In the genomic region with DNA sequence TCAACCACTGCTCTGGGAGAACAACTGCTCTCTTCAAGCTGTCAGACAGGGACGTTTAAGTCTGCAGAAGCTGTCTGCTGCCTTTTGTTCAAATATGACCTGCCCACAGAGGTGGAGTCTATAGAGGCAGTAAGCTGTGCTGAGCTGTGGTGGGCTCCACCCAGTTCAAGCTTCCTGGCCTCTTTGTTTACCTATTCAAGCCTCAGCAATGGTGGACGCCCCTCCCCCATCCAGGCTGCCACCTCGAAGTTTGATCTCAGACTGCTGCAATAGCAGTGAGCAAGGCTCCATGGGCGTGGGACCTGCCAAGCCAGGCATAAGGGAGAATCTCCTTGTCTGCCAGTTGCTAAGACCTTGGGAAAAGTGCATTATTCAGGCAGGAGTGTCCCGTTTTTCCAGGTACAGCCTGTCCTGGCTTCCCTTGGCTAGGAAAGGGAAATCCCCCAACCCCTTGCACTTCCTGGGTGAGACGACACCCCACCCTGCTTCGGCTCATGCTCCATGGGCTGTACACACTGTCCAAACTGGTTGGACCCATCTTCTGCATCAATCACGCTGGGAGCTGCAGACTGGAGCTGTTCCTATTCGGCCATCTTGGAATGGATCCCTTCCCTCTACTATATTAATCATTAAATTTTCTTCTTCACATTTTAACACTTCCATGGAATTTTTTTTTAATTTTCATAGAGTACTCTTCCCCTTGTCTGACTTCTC, we compare ENCODE assay signal across 12 cellular contexts.
DNase-seq lines count a peak whose midpoint lies in the region; ATAC-seq and TF ChIP-seq lines count a peak whose summit lies in the region.
"Had no signal": no experiment of that assay in that cellular context is flagged by ENCODE, and none has a peak within 500 bp of the region (broad histone marks: within the 10 kb centered on the region; RNA-seq: fewer than 3 reads in every experiment).

No MANE protein-coding gene starts in this region.

- no peaks in the 10 kb centered on the region for H3K36me3 ChIP-seq in RWPE2 (ENCODE audit: low read depth)
- no peaks in the 10 kb centered on the region for H3K36me3 ChIP-seq in mucosa of descending colon (ENCODE audit: low read depth)
- H3K36me3 ChIP-seq: heart left ventricle had no signal

- H3K4me3 ChIP-seq in RWPE2 (ENCODE audit: severe bottlenecking): no peak overlapping the region
- no peak overlapping the region for H3K4me3 ChIP-seq in mucosa of descending colon
- H3K4me3 ChIP-seq: heart left ventricle had no signal

- H3K4me1 ChIP-seq in RWPE2 (ENCODE audit: insufficient read depth, poor library complexity, severe bottlenecking) (peaks cover 18% of the 10 kb centered on the region), mucosa of descending colon (ENCODE audit: low read depth) (peaks cover 4% of the 10 kb centered on the region)

- no peaks in the 10 kb centered on the region for H3K9me3 ChIP-seq in CD4-positive, alpha-beta T cell (ENCODE audit: control insufficient read depth, low read length)
- H3K9me3 ChIP-seq in RWPE2 (ENCODE audit: severe bottlenecking) (no peaks in the 10 kb centered on the region), mucosa of descending colon (no peaks in the 10 kb centered on the region)

- H3K36me3 Mint-ChIP-seq in CD4-positive, alpha-beta T cell (ENCODE audit: low read depth): no peaks in the 10 kb centered on the region

- peak; percentile 61 for ATAC-seq in CD4-positive, alpha-beta T cell (ENCODE audit: poor library complexity)
- ATAC-seq in GM19025 (IDR thresholded peaks at IDR 0.05; ENCODE audit: low read depth, unreplicated experiment): peak; percentile 9
- peak; percentile 85 for ATAC-seq in RWPE2 (ENCODE audit: low read depth)
- ATAC-seq in mucosa of descending colon: peak; percentile 85
- ATAC-seq in GM18498 (IDR thresholded peaks at IDR 0.05; ENCODE audit: unreplicated experiment): no peak

- DNase-seq in CD4-positive, alpha-beta T cell: peak in 5 of 10 experiments; percentile 3 to 45 (median 15)
- DNase-seq in RWPE2 (ENCODE audit: low spot score): peak; percentile 66
- DNase-seq in mucosa of descending colon: peak; percentile 83 to 88 (median 83)
- no peak for DNase-seq in stimulated activated CD4-positive, alpha-beta T cell treated with anti-CD3 and anti-CD28 coated beads, Interleukin-2, amount 100 ng/mL, for 24 hours
- DNase-seq in T-helper 1 cell: no peak
- no peak for DNase-seq in NCI-H1048 (lab: John Stamatoyannopoulos, UW)
- DNase-seq: COR-L47, heart left ventricle, NCI-H1092 had no signal

- H3K9me3 Mint-ChIP-seq in CD4-positive, alpha-beta T cell: peaks cover 8% of the 10 kb centered on the region

- intact Hi-C loops in CD4-positive, alpha-beta T cell (cut with DNase I, micrococcal nuclease): no loop called here
- intact Hi-C loops in mucosa of descending colon (cut with DNase I, micrococcal nuclease): no loop called here

- POLR2A ChIA-PET in CD4-positive, alpha-beta T cell (lab: Charles Lee): interaction anchor here (0.8 kb wide), 1 partner anchor 11 kb away, joined by 3 read pairs; no protein-coding TSS in a partner anchor

- H3K4me1 Mint-ChIP-seq in CD4-positive, alpha-beta T cell (ENCODE audit: low read depth): peaks cover 23% of the 10 kb centered on the region

- H3K27me3 ChIP-seq in CD4-positive, alpha-beta T cell (ENCODE audit: control insufficient read depth, insufficient read depth, low read length): no peaks in the 10 kb centered on the region
- no peaks in the 10 kb centered on the region for H3K27me3 ChIP-seq in RWPE2 (ENCODE audit: insufficient read depth, poor library complexity, severe bottlenecking)
- H3K27me3 ChIP-seq: heart left ventricle had no signal

- H3K27me3 Mint-ChIP-seq in CD4-positive, alpha-beta T cell: no peaks in the 10 kb centered on the region

- H3K27ac Mint-ChIP-seq in CD4-positive, alpha-beta T cell: peak overlapping the region; percentile 22

- no peak for TF ChIP-seq CTCF in CD4-positive, alpha-beta T cell (IDR thresholded peaks at IDR 0.05)
- TF ChIP-seq CTCF in RWPE2 (IDR thresholded peaks at IDR 0.05; ENCODE audit: poor library complexity, severe bottlenecking): no peak
- TF ChIP-seq CTCF in mucosa of descending colon (IDR thresholded peaks at IDR 0.05): no peak

- CTCF ChIA-PET in CD4-positive, alpha-beta T cell (lab: Charles Lee): no interaction called here

- no peak overlapping the region for H3K27ac ChIP-seq in CD4-positive, alpha-beta T cell (ENCODE audit: low read depth, low read length)
- H3K27ac ChIP-seq in RWPE2 (ENCODE audit: poor library complexity, severe bottlenecking): peak overlapping the region; percentile 18
- H3K27ac ChIP-seq: HL-60 had no signal

- no peak overlapping the region for H3K4me3 Mint-ChIP-seq in CD4-positive, alpha-beta T cell

Comparison
In these comparisons a context has a peak if more than half of its experiments do, and no peak if none do; other contexts are left out.
1. DNase-seq: peak in RWPE2 (single experiment) and mucosa of descending colon (3 of 3); none in stimulated activated CD4-positive, alpha-beta T cell treated with anti-CD3 and anti-CD28 coated beads, Interleukin-2, amount 100 ng/mL, for 24 hours (0 of 2), T-helper 1 cell (0 of 5) and NCI-H1048 (single experiment).